ENCODE assay signal across 26 cellular contexts in the genomic region with DNA sequence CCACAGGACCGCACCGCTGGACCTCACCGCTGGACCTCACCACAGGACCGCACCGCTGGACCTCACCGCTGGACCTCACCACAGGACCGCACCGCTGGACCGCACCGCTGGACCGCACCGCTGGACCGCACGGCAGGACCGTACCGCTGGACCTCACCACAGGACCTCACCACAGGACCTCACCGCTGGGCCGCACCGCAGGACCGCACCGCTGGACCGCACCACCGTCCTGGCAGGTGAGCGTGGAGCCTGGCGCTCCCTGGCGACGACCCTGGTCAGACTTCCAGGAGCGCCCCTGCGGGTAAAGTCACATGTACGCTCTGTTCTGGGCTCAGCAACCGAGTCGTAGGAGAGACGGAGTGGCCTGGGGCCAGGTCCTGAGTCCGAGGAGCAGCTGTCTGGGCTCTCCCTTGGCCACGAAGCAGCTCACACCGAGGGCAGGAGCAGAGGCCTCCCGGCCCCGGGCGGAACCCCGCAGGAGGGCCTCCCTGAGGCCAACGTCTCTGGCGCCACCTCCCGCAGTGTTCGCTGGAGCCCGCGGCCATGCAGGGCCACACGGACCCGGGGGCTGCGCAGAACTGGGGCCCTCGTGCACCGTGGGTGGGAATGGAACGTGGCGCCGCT.
"Had no signal": no experiment of that assay in that cellular context is flagged by ENCODE, and none has a peak within 500 bp of the region (broad histone marks: within the 10 kb centered on the region; RNA-seq: fewer than 3 reads in every experiment).

No MANE protein-coding gene starts in this region.

- H3K27me3 Mint-ChIP-seq: activated naive CD4-positive, alpha-beta T cell treated with anti-CD3 and anti-CD28 coated beads, Interleukin-2, amount 50 U/mL, for 24 hours had no signal

- H3K4me1 Mint-ChIP-seq: activated CD4-positive, alpha-beta T cell treated with anti-CD3 and anti-CD28 coated beads for 36 hours; activated naive CD8-positive, alpha-beta T cell treated with anti-CD3 and anti-CD28 coated beads, Interleukin-2, amount 50 U/mL, for 24 hours; stimulated activated effector memory CD8-positive, alpha-beta T cell treated with anti-CD3 and anti-CD28 coated beads, Interleukin-12 subunit alpha, Interleukin-12 subunit beta, amount 100 ng/mL, for 72 hours had no signal

- H3K36me3 ChIP-seq: breast epithelium, esophagus muscularis mucosa, left ventricle myocardium inferior, pancreas, stomach, tibial artery, upper lobe of right lung had no signal

- H3K9me3 ChIP-seq: breast epithelium, left ventricle myocardium inferior, mucosa of descending colon, pancreas, psoas muscle, stomach, tibial artery, upper lobe of right lung had no signal

- H3K36me3 Mint-ChIP-seq: activated CD8-positive, alpha-beta memory T cell treated with anti-CD3 and anti-CD28 coated beads, Interleukin-2, amount 10 ng/mL, durations not matched to agents 7 days and 5 days; activated naive CD4-positive, alpha-beta T cell treated with anti-CD3 and anti-CD28 coated beads, Interleukin-2, amount 50 U/mL, for 24 hours; natural killer cell treated with Interleukin-12 subunit alpha and Interleukin-12 subunit beta and Interleukin-15 and Interleukin-18, amount 100 ng/mL, for 72 hours; stimulated activated effector memory CD8-positive, alpha-beta T cell treated with anti-CD3 and anti-CD28 coated beads, Interleukin-12 subunit alpha, Interleukin-12 subunit beta, amount 100 ng/mL, for 72 hours had no signal

- H3K4me1 ChIP-seq: breast epithelium, esophagus muscularis mucosa, foreskin keratinocyte, left ventricle myocardium inferior, pancreas, psoas muscle, stomach, tibial artery, upper lobe of right lung had no signal

- H3K9me3 Mint-ChIP-seq: activated naive CD4-positive, alpha-beta T cell treated with anti-CD3 and anti-CD28 coated beads, Interleukin-2, amount 50 U/mL, for 24 hours; activated naive CD8-positive, alpha-beta T cell treated with anti-CD3 and anti-CD28 coated beads, Interleukin-2, amount 50 U/mL, for 24 hours; activated T-helper 2 cell treated with anti-CD3 and anti-CD28 coated beads, Interferon-gamma antibody, Interleukin-2, Interleukin-4, amounts not matched to agents 10 μg/mL and 5 μg/mL and 100 μg/mL, durations not matched to agents 14 hours and 24 hours and 36 hours; natural killer cell treated with Interleukin-12 subunit alpha and Interleukin-12 subunit beta and Interleukin-15 and Interleukin-18, amount 100 ng/mL, for 72 hours; stimulated activated effector memory CD8-positive, alpha-beta T cell treated with anti-CD3 and anti-CD28 coated beads, Interleukin-12 subunit alpha, Interleukin-12 subunit beta, amount 100 ng/mL, for 72 hours had no signal

- H3K4me3 ChIP-seq: breast epithelium, esophagus muscularis mucosa, left ventricle myocardium inferior, mucosa of descending colon, pancreas, psoas muscle, stomach, tibial artery, upper lobe of right lung had no signal

- H3K27ac Mint-ChIP-seq: activated CD4-positive, alpha-beta T cell treated with anti-CD3 and anti-CD28 coated beads for 36 hours; activated CD8-positive, alpha-beta memory T cell treated with anti-CD3 and anti-CD28 coated beads, Interleukin-2, amount 10 ng/mL, durations not matched to agents 7 days and 5 days; activated CD8-positive, alpha-beta T cell treated with anti-CD3 and anti-CD28 coated beads, Interleukin-2, amount 10 ng/mL, durations not matched to agents 7 days and 5 days; activated naive CD4-positive, alpha-beta T cell treated with anti-CD3 and anti-CD28 coated beads, Interleukin-2, amount 50 U/mL, for 24 hours; activated naive CD8-positive, alpha-beta T cell treated with anti-CD3 and anti-CD28 coated beads, Interleukin-2, amount 50 U/mL, for 24 hours; activated T-helper 2 cell treated with anti-CD3 and anti-CD28 coated beads, Interferon-gamma antibody, Interleukin-2, Interleukin-4, amounts not matched to agents 10 μg/mL and 5 μg/mL and 100 μg/mL, durations not matched to agents 14 hours and 24 hours and 36 hours; natural killer cell treated with Interleukin-12 subunit alpha and Interleukin-12 subunit beta and Interleukin-15 and Interleukin-18, amount 100 ng/mL, for 72 hours; stimulated activated effector memory CD8-positive, alpha-beta T cell treated with anti-CD3 and anti-CD28 coated beads, Interleukin-12 subunit alpha, Interleukin-12 subunit beta, amount 100 ng/mL, for 72 hours had no signal

- H3K27me3 ChIP-seq: breast epithelium, foreskin keratinocyte, pancreas had no signal

- H3K4me3 Mint-ChIP-seq: activated CD4-positive, alpha-beta T cell treated with anti-CD3 and anti-CD28 coated beads for 36 hours; activated CD8-positive, alpha-beta memory T cell treated with anti-CD3 and anti-CD28 coated beads, Interleukin-2, amount 10 ng/mL, durations not matched to agents 7 days and 5 days; activated CD8-positive, alpha-beta T cell treated with anti-CD3 and anti-CD28 coated beads, Interleukin-2, amount 10 ng/mL, durations not matched to agents 7 days and 5 days; activated naive CD4-positive, alpha-beta T cell treated with anti-CD3 and anti-CD28 coated beads, Interleukin-2, amount 50 U/mL, for 24 hours; activated naive CD8-positive, alpha-beta T cell treated with anti-CD3 and anti-CD28 coated beads, Interleukin-2, amount 50 U/mL, for 24 hours; natural killer cell treated with Interleukin-12 subunit alpha and Interleukin-12 subunit beta and Interleukin-15 and Interleukin-18, amount 100 ng/mL, for 72 hours; stimulated activated effector memory CD8-positive, alpha-beta T cell treated with anti-CD3 and anti-CD28 coated beads, Interleukin-12 subunit alpha, Interleukin-12 subunit beta, amount 100 ng/mL, for 72 hours had no signal

- ATAC-seq: activated CD4-positive, alpha-beta T cell treated with anti-CD3 and anti-CD28 coated beads for 36 hours; activated CD8-positive, alpha-beta memory T cell treated with anti-CD3 and anti-CD28 coated beads, Interleukin-2, amount 10 ng/mL, durations not matched to agents 7 days and 5 days; activated CD8-positive, alpha-beta T cell treated with anti-CD3 and anti-CD28 coated beads, Interleukin-2, amount 10 ng/mL, durations not matched to agents 7 days and 5 days; activated naive CD8-positive, alpha-beta T cell treated with anti-CD3 and anti-CD28 coated beads, Interleukin-2, amount 50 U/mL, for 24 hours; foreskin keratinocyte; mucosa of descending colon; natural killer cell treated with Interleukin-12 subunit alpha and Interleukin-12 subunit beta and Interleukin-15 and Interleukin-18, amount 100 ng/mL, for 72 hours; pancreas; psoas muscle; stimulated activated effector memory CD8-positive, alpha-beta T cell treated with anti-CD3 and anti-CD28 coated beads, Interleukin-12 subunit alpha, Interleukin-12 subunit beta, amount 100 ng/mL, for 72 hours; upper lobe of right lung had no signal

- H3K27ac ChIP-seq: breast epithelium, esophagus muscularis mucosa, foreskin keratinocyte, left ventricle myocardium inferior, pancreas, psoas muscle, stomach, tibial artery, upper lobe of right lung had no signal

- DNase-seq: activated CD4-positive, alpha-beta T cell treated with anti-CD3 and anti-CD28 coated beads for 36 hours; activated CD4-positive, CD25-positive, alpha-beta regulatory T cell; activated CD8-positive, alpha-beta memory T cell treated with anti-CD3 and anti-CD28 coated beads, Interleukin-2, amount 10 ng/mL, durations not matched to agents 7 days and 5 days; activated CD8-positive, alpha-beta T cell treated with anti-CD3 and anti-CD28 coated beads, Interleukin-2, amount 10 ng/mL, durations not matched to agents 7 days and 5 days; activated naive CD8-positive, alpha-beta T cell treated with anti-CD3 and anti-CD28 coated beads, Interleukin-2, amount 50 U/mL, for 24 hours; activated T-cell treated with anti-CD3 and anti-CD28 coated beads, Interleukin-2, amount 50 U/mL, for 48 hours; amygdala; central memory CD4-positive, alpha-beta T cell; dermis blood vessel endothelial cell; effector CD4-positive, alpha-beta T cell; foreskin keratinocyte; left ventricle myocardium inferior; mucosa of descending colon; psoas muscle; stimulated activated CD4-positive, alpha-beta T cell treated with anti-CD3 and anti-CD28 coated beads, Interleukin-12 subunit alpha, Interleukin-12 subunit beta, amount 100 ng/mL, for 4 hours; stimulated activated CD4-positive, alpha-beta T cell treated with anti-CD3 and anti-CD28 coated beads, Interleukin-4, amount 100 ng/mL, for 24 hours; stomach; upper lobe of right lung had no signal
